In genomic region chr5:120257358-120257971, GRCh38 we compare ENCODE assay signal across 20 cellular contexts.
"Had no signal": no experiment of that assay in that cellular context is flagged by ENCODE, and none has a peak within 500 bp of the region (broad histone marks: within the 10 kb centered on the region; RNA-seq: fewer than 3 reads in every experiment).

No MANE protein-coding gene starts in this region.

- H3K36me3 ChIP-seq: left ventricle myocardium inferior, ovary, tibial nerve, uterus had no signal

- ATAC-seq: activated CD8-positive, alpha-beta T cell treated with anti-CD3 and anti-CD28 coated beads for 36 hours had no signal

- H3K9me3 ChIP-seq: left ventricle myocardium inferior, ovary, tibial nerve, uterus had no signal

- H3K4me3 ChIP-seq: left ventricle myocardium inferior, ovary, tibial nerve, uterus had no signal

- H3K4me1 ChIP-seq: left ventricle myocardium inferior, uterus had no signal

- H3K27ac ChIP-seq: ovary, uterus had no signal

- DNase-seq: activated B cell treated with CpG ODN at 0.5 μM for 24 hours; activated CD4-positive, alpha-beta T cell treated with anti-CD3 and anti-CD28 coated beads for 4 hours; activated CD8-positive, alpha-beta T cell treated with anti-CD3 and anti-CD28 coated beads for 36 hours; activated naive CD4-positive, alpha-beta T cell treated with anti-CD3 and anti-CD28 coated beads for 36 hours; activated T-cell treated with anti-CD3 and anti-CD28 coated beads, Interleukin-2, amount 50 U/mL, for 24 hours; central memory CD4-positive, alpha-beta T cell; erythroblast; immature natural killer cell; kidney glomerular epithelial cell; left ventricle myocardium inferior; stimulated activated CD4-positive, alpha-beta T cell treated with anti-CD3 and anti-CD28 coated beads, Interleukin-12 subunit alpha, Interleukin-12 subunit beta, amount 100 ng/mL, for 4 hours; stimulated activated CD4-positive, alpha-beta T cell treated with anti-CD3 and anti-CD28 coated beads, Interleukin-1b, Interleukin-23, amount 100 ng/mL, for 48 hours; stimulated activated CD8-positive, alpha-beta memory T cell treated with anti-CD3 and anti-CD28 coated beads, Interleukin-4, amount 100 ng/mL, for 48 hours; stimulated activated naive CD4-positive, alpha-beta T cell treated with Interleukin-2 at 50 U/mL for 16 hours; substantia nigra; T-helper 1 cell; T-helper 9 cell; uterus had no signal

- H3K27me3 ChIP-seq: ovary, tibial nerve had no signal
